30 cellular contexts compared by ENCODE assay signal in the genomic region with DNA sequence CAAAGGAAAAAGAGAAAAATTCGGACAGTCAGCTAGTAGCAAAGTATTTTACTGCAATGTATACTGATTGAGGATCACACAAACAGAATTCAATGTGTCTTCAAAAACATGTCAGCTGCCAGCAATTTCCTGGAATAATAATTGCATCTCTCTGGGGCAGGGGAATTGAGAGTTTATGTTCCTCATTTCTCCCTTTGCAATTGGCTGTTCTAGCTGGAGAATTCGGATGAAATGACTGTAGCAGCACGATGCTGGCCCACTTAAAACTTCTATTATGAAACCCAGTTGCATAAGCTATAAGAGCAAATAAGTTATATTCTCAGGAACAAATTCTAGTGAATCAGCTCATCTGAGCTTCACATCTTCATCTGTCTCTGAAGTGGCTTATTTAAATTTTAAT.
"Had no signal": no experiment of that assay in that cellular context is flagged by ENCODE, and none has a peak within 500 bp of the region (broad histone marks: within the 10 kb centered on the region; RNA-seq: fewer than 3 reads in every experiment).

No MANE protein-coding gene starts in this region.

- H3K4me3 ChIP-seq: ascending aorta, breast epithelium, cardiac muscle cell, coronary artery, esophagus muscularis mucosa, gastroesophageal sphincter, heart right ventricle had no signal

- H3K36me3 ChIP-seq: ascending aorta, breast epithelium, cardiac muscle cell, esophagus muscularis mucosa, gastroesophageal sphincter, heart right ventricle had no signal

- DNase-seq: activated CD4-positive, alpha-beta memory T cell treated with anti-CD3 and anti-CD28 coated beads, Interleukin-2, amount 10 ng/mL, durations not matched to agents 7 days and 5 days; activated CD4-positive, alpha-beta T cell treated with anti-CD3 and anti-CD28 coated beads for 1 hour; activated CD4-positive, alpha-beta T cell treated with anti-CD3 and anti-CD28 coated beads for 4 hours; activated CD4-positive, alpha-beta T cell treated with anti-CD3 and anti-CD28 coated beads, Interleukin-2, amount 10 ng/mL, durations not matched to agents 7 days and 5 days; activated CD4-positive, alpha-beta T cell treated with anti-CD3 and anti-CD28 coated beads, Interleukin-2, amount 50 U/mL, for 4 hours; activated CD8-positive, alpha-beta memory T cell treated with anti-CD3 and anti-CD28 coated beads, Interleukin-2, amount 50 U/mL, for 48 hours; activated gamma-delta T cell; activated naive CD4-positive, alpha-beta T cell; activated naive CD4-positive, alpha-beta T cell treated with anti-CD3 and anti-CD28 coated beads, Interleukin-2, amount 10 ng/mL, durations not matched to agents 7 days and 5 days; activated naive CD8-positive, alpha-beta T cell treated with anti-CD3 and anti-CD28 coated beads, Interleukin-2, amount 10 ng/mL, durations not matched to agents 7 days and 5 days; activated T-cell treated with anti-CD3 and anti-CD28 coated beads for 4 hours; activated T-cell treated with anti-CD3 and anti-CD28 coated beads, Interleukin-2, amount 50 U/mL, for 24 hours; activated T-cell treated with anti-CD3 and anti-CD28 coated beads, Interleukin-2, amount 50 U/mL, for 72 hours; dermis blood vessel endothelial cell; effector CD4-positive, alpha-beta T cell; effector memory CD8-positive, alpha-beta T cell; erythroblast; foreskin melanocyte; heart right ventricle; T-helper 1 cell; T-helper 17 cell had no signal

- H3K27me3 ChIP-seq: ascending aorta, breast epithelium, cardiac muscle cell, esophagus muscularis mucosa, gastroesophageal sphincter, heart right ventricle had no signal

- H3K9me3 ChIP-seq: ascending aorta, breast epithelium, esophagus muscularis mucosa, gastroesophageal sphincter, heart right ventricle had no signal

- H3K4me1 ChIP-seq: ascending aorta, breast epithelium, esophagus muscularis mucosa, gastroesophageal sphincter, heart right ventricle had no signal

- H3K27ac ChIP-seq: ascending aorta, breast epithelium, cardiac muscle cell, coronary artery, esophagus muscularis mucosa, gastroesophageal sphincter, heart right ventricle, VCaP had no signal

- ATAC-seq: activated naive CD4-positive, alpha-beta T cell treated with anti-CD3 and anti-CD28 coated beads, Interleukin-2, amount 50 U/mL, for 72 hours; activated T-cell treated with anti-CD3 and anti-CD28 coated beads, Interleukin-2, amount 50 U/mL, for 72 hours; effector memory CD8-positive, alpha-beta T cell; gastroesophageal sphincter; heart right ventricle; T-helper 17 cell; WTC11 had no signal
